Comparison of ENCODE assay signal across 16 cellular contexts in genomic region chr12:132106921-132107320, GRCh38.
"Had no signal": no experiment of that assay in that cellular context is flagged by ENCODE, and none has a peak within 500 bp of the region (broad histone marks: within the 10 kb centered on the region; RNA-seq: fewer than 3 reads in every experiment).

No MANE protein-coding gene starts in this region.

- H3K4me3 ChIP-seq: prostate gland, spleen, testis had no signal

- H3K27ac Mint-ChIP-seq: nephron; stimulated activated naive CD8-positive, alpha-beta T cell treated with anti-CD3 and anti-CD28 coated beads, Interleukin-15, Interleukin-2, amounts not matched to agents 100 ng/mL and 50 ng/mL, for 24 hours had no signal

- H3K9me3 Mint-ChIP-seq: nephron; stimulated activated naive CD8-positive, alpha-beta T cell treated with anti-CD3 and anti-CD28 coated beads, Interleukin-15, Interleukin-2, amounts not matched to agents 100 ng/mL and 50 ng/mL, for 24 hours had no signal

- H3K9me3 ChIP-seq: prostate gland, spleen, testis had no signal

- H3K27ac ChIP-seq: foreskin keratinocyte, prostate gland, spleen, testis had no signal

- H3K4me3 Mint-ChIP-seq: nephron; stimulated activated naive CD8-positive, alpha-beta T cell treated with anti-CD3 and anti-CD28 coated beads, Interleukin-15, Interleukin-2, amounts not matched to agents 100 ng/mL and 50 ng/mL, for 24 hours had no signal

- H3K27me3 Mint-ChIP-seq: stimulated activated naive CD8-positive, alpha-beta T cell treated with anti-CD3 and anti-CD28 coated beads, Interleukin-15, Interleukin-2, amounts not matched to agents 100 ng/mL and 50 ng/mL, for 24 hours had no signal

- H3K4me1 ChIP-seq: foreskin keratinocyte, prostate gland, spleen had no signal

- H3K36me3 ChIP-seq: prostate gland had no signal

- H3K4me1 Mint-ChIP-seq: nephron had no signal

- DNase-seq: activated CD4-positive, alpha-beta T cell treated with anti-CD3 and anti-CD28 coated beads for 1 hour; activated CD4-positive, alpha-beta T cell treated with anti-CD3 and anti-CD28 coated beads, Interleukin-2, amount 50 U/mL, for 4 hours; activated naive CD4-positive, alpha-beta T cell treated with Interleukin-2 at 50 U/mL for 16 hours; activated T-cell treated with anti-CD3 and anti-CD28 coated beads for 4 hours; aorta; foreskin keratinocyte; glutamatergic neuron; mesendoderm; nucleus accumbens; right cardiac atrium; spleen; T-helper 1 cell; testis had no signal

- H3K27me3 ChIP-seq: foreskin keratinocyte, spleen, testis had no signal
